Comparison of ENCODE assay signal across 10 cellular contexts in genomic region chr6:119241124-119241491, GRCh38.
DNase-seq lines count a peak whose midpoint lies in the region; ATAC-seq, FAIRE-seq and TF ChIP-seq lines count a peak whose summit lies in the region.
"Had no signal": no experiment of that assay in that cellular context is flagged by ENCODE, and none has a peak within 500 bp of the region (broad histone marks: within the 10 kb centered on the region; RNA-seq: fewer than 3 reads in every experiment).

No MANE protein-coding gene starts in this region.

- no peak overlapping the region for H3K9ac ChIP-seq in K562 (ENCODE audit: insufficient read depth in 1 of 2, low read depth in 2 of 2, low read length in 2 of 2)

- no TSS peak for BruUV-seq in K562 (replicated peaks; lab: Mats Ljungman, UMichigan)

- H3K27me3 ChIP-seq in K562 (ENCODE audit: control insufficient read depth in 2 of 2, insufficient read depth in 2 of 2, low read length in 2 of 2): no peaks in the 10 kb centered on the region

- in situ Hi-C loops in K562 (cut with MboI): no loop called here

- no peak overlapping the region for H3K4me2 ChIP-seq in K562 (ENCODE audit: insufficient read depth, low read length)

- H3K27ac Mint-ChIP-seq in nephron: peak overlapping the region; percentile 82 to 96 (median 88)
- no peak overlapping the region for H3K27ac Mint-ChIP-seq in activated T-helper 1 cell treated with anti-CD3 and anti-CD28 coated beads, Interleukin-12 subunit alpha, Interleukin-12 subunit beta, Interleukin-2, Interleukin-4 antibody, amounts not matched to agents 30 ng/mL and 10 ng/mL and 1 ng/mL, durations not matched to agents 14 hours and 24 hours and 36 hours

- no peak overlapping the region for H2AFZ ChIP-seq in K562 (ENCODE audit: low read depth, low read length)

- no peak overlapping the region for H3K4me3 Mint-ChIP-seq in nephron
- H3K4me3 Mint-ChIP-seq in activated T-helper 1 cell treated with anti-CD3 and anti-CD28 coated beads, Interleukin-12 subunit alpha, Interleukin-12 subunit beta, Interleukin-2, Interleukin-4 antibody, amounts not matched to agents 30 ng/mL and 10 ng/mL and 1 ng/mL, durations not matched to agents 14 hours and 24 hours and 36 hours: no peak overlapping the region

- CTCF ChIA-PET in K562 (lab: Yijun Ruan, JAX; ENCODE audit: low intra/inter-chr PET ratio): no interaction called here

- TF ChIP-seq POLR2A in K562 (conservative IDR thresholded peaks at IDR 0.05): no peak

- H3K79me2 ChIP-seq in K562 (ENCODE audit: control insufficient read depth, insufficient read depth, low read length): peaks cover 71% of the 10 kb centered on the region

- H3K27ac ChIP-seq in K562 (ENCODE audit: extremely low read depth, low read depth, low read length): no peak overlapping the region
- H3K27ac ChIP-seq: epithelial cell of prostate had no signal

- peaks cover 5% of the 10 kb centered on the region for H3K9me3 Mint-ChIP-seq in nephron
- H3K9me3 Mint-ChIP-seq in activated T-helper 1 cell treated with anti-CD3 and anti-CD28 coated beads, Interleukin-12 subunit alpha, Interleukin-12 subunit beta, Interleukin-2, Interleukin-4 antibody, amounts not matched to agents 30 ng/mL and 10 ng/mL and 1 ng/mL, durations not matched to agents 14 hours and 24 hours and 36 hours: no peaks in the 10 kb centered on the region

- FAIRE-seq in K562 (lab: Jason Lieb, UNC): no peak

- no peaks in the 10 kb centered on the region for H3K9me3 ChIP-seq in K562 (replicated peaks; ENCODE audit: control insufficient read depth, insufficient read depth, low read depth, low read length)

- H3K4me3 ChIP-seq in K562: no peak overlapping the region

- POLR2A ChIA-PET in K562 (lab: Yijun Ruan, JAX): interaction anchor here (0.8 to 1.4 kb wide), 4 partner anchors 9 to 413 kb away, joined by 3 to 7 read pairs (median 6); no protein-coding TSS in a partner anchor

- WGBS in K562 (ENCODE audit: insufficient coverage, low coverage, missing lambda C conversion rate): 46% methylated on average over 2 of the region's 2 CpGs

- no peaks in the 10 kb centered on the region for H3K4me1 ChIP-seq in K562 (replicated peaks in 1 of 2; ENCODE audit: control insufficient read depth in 2 of 2, insufficient read depth in 2 of 2, low read length in 2 of 2)

- no peaks in the 10 kb centered on the region for H3K9me1 ChIP-seq in K562 (ENCODE audit: control insufficient read depth, insufficient read depth, low read length)

- TF ChIP-seq CTCF in K562 (IDR thresholded peaks at IDR 0.05 in 2 of 3, conservative IDR thresholded peaks at IDR 0.05 in 1 of 3; ENCODE audit: insufficient read depth in 2 of 3, low read depth in 1 of 3, low read length in 3 of 3): no peak
- no peak for TF ChIP-seq CTCF in nephron (IDR thresholded peaks at IDR 0.05; ENCODE audit: unreplicated experiment in 3 of 3)

- no peaks in the 10 kb centered on the region for H3K27me3 Mint-ChIP-seq in nephron (ENCODE audit: low read depth)
- no peaks in the 10 kb centered on the region for H3K27me3 Mint-ChIP-seq in activated T-helper 1 cell treated with anti-CD3 and anti-CD28 coated beads, Interleukin-12 subunit alpha, Interleukin-12 subunit beta, Interleukin-2, Interleukin-4 antibody, amounts not matched to agents 30 ng/mL and 10 ng/mL and 1 ng/mL, durations not matched to agents 14 hours and 24 hours and 36 hours (ENCODE audit: insufficient read depth)

- no peak for TF ChIP-seq RAD21 in K562 (CRISPR knock-in tag; conservative IDR thresholded peaks at IDR 0.05 in 1 of 2, IDR thresholded peaks at IDR 0.05 in 1 of 2)

- H4K20me1 ChIP-seq in K562 (replicated peaks; ENCODE audit: control insufficient read depth, insufficient read depth, low read length): no peaks in the 10 kb centered on the region

- H3K4me1 Mint-ChIP-seq in nephron: peaks cover 11% of the 10 kb centered on the region
- no peaks in the 10 kb centered on the region for H3K4me1 Mint-ChIP-seq in activated T-helper 1 cell treated with anti-CD3 and anti-CD28 coated beads, Interleukin-12 subunit alpha, Interleukin-12 subunit beta, Interleukin-2, Interleukin-4 antibody, amounts not matched to agents 30 ng/mL and 10 ng/mL and 1 ng/mL, durations not matched to agents 14 hours and 24 hours and 36 hours (ENCODE audit: low read depth)

- H3K36me3 Mint-ChIP-seq in nephron (ENCODE audit: low read depth): peaks cover 19% of the 10 kb centered on the region
- peaks cover 21% of the 10 kb centered on the region for H3K36me3 Mint-ChIP-seq in activated T-helper 1 cell treated with anti-CD3 and anti-CD28 coated beads, Interleukin-12 subunit alpha, Interleukin-12 subunit beta, Interleukin-2, Interleukin-4 antibody, amounts not matched to agents 30 ng/mL and 10 ng/mL and 1 ng/mL, durations not matched to agents 14 hours and 24 hours and 36 hours (ENCODE audit: low read depth)

- ATAC-seq in GM19023 (IDR thresholded peaks at IDR 0.05; ENCODE audit: unreplicated experiment) (peak; percentile 87), HG02981 (IDR thresholded peaks at IDR 0.05; ENCODE audit: unreplicated experiment) (peak; percentile 59), K562 (peak; percentile 30; the same call in 1 of the 3 replicates)

- H3K36me3 ChIP-seq in K562 (ENCODE audit: control insufficient read depth, insufficient read depth, low read length): peaks cover 72% of the 10 kb centered on the region

- TF ChIP-seq EP300 in K562 (IDR thresholded peaks at IDR 0.05; ENCODE audit: low read length): no peak

- DNase-seq in K562 (ENCODE audit: extremely low read depth in 1 of 4, low spot score in 3 of 4): no peak
- DNase-seq in NCI-H1417 treated with DMSO at 0.1 percent for 48 hours (lab: John Stamatoyannopoulos, UW): no peak
- no peak for DNase-seq in stimulated activated CD4-positive, alpha-beta T cell treated with anti-CD3 and anti-CD28 coated beads, Interleukin-4, amount 100 ng/mL, for 1 hour
- DNase-seq in NCI-H526 treated with DMSO at 0.1 percent for 48 hours (lab: John Stamatoyannopoulos, UW): no peak
- no peak for DNase-seq in activated T-helper 1 cell treated with anti-CD3 and anti-CD28 coated beads, Interleukin-12 subunit alpha, Interleukin-12 subunit beta, Interleukin-2, Interleukin-4 antibody, amounts not matched to agents 30 ng/mL and 10 ng/mL and 1 ng/mL, durations not matched to agents 14 hours and 24 hours and 36 hours (ENCODE audit: low spot score)
- DNase-seq: NCI-H1092 treated with DMSO at 0.1 percent for 48 hours had no signal

- intact Hi-C loops in K562 (cut with micrococcal nuclease): no loop called here
- intact Hi-C loops in activated T-helper 1 cell treated with anti-CD3 and anti-CD28 coated beads, Interleukin-12 subunit alpha, Interleukin-12 subunit beta, Interleukin-2, Interleukin-4 antibody, amounts not matched to agents 30 ng/mL and 10 ng/mL and 1 ng/mL, durations not matched to agents 14 hours and 24 hours and 36 hours (cut with micrococcal nuclease): no loop called here

TF ChIP-seq in K562, 482 proteins besides CTCF, POLR2A, EP300 and RAD21:
- TF ChIP-seq CLOCK (CRISPR knock-in tag; IDR thresholded peaks at IDR 0.05; ENCODE audit: borderline replicate concordance) (no peak), NFIC (IDR thresholded peaks at IDR 0.05) (peak; percentile 63)

Comparison
In these comparisons a context has a peak if more than half of its experiments do, and no peak if none do; other contexts are left out.
1. ATAC-seq: peak in every context shown above with its lines; median percentile 87 in GM19023; 59 in HG02981; 30 in K562.